In the genomic region with DNA sequence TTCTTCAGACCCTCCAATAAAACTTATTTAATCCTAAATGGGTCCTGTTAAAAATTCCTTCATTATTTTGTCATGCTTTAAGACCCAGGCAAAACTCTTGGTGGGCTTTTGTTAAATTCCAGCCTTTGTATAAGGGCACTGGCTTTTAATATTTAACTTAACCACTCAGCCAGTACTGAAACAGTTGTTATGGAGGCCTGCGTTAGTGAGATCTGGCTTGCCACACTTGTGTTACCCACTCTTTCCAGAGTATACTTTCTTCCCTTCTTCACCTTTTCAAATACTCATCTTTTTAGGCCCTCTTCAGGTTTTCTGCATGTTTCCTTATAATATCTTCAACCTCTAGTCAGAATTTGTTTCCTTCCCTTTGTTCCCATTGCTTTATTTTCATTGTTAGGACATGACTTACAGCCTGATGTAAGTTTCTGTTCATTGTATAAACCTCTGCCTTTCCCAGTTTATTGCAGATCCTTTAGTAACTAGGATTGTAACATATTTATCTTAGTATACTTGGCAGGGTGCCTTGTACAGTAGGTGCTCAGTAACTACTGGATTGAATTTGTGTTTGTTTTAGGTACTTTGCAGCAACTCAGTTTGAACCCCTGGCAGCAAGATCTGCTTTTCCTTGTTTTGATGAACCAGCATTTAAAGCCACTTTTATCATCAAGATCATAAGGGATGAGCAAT, we compare ENCODE assay signal across 1 cellular context.
TF ChIP-seq lines count a peak whose summit lies in the region.

No MANE protein-coding gene starts in this region.

TF ChIP-seq in HEK293, 187 proteins besides CTCF, POLR2A, EP300 and RAD21 (continued from another document):
- TF ChIP-seq ZNF585B (tag by site-specific recombination; IDR thresholded peaks at IDR 0.05) (no peak), ZNF580 (tag by site-specific recombination; IDR thresholded peaks at IDR 0.05) (no peak), ZNF549 (tag by site-specific recombination; IDR thresholded peaks at IDR 0.05) (peak; percentile 25; the same call in 1 of the 2 replicates), ZNF24 (tag by site-specific recombination; IDR thresholded peaks at IDR 0.05) (no peak), ZNF521 (tag by site-specific recombination; IDR thresholded peaks at IDR 0.05) (no peak), ZFP41 (tag by site-specific recombination; IDR thresholded peaks at IDR 0.05; ENCODE audit: borderline replicate concordance) (no peak), ZNF23 (tag by site-specific recombination; IDR thresholded peaks at IDR 0.05; ENCODE audit: borderline replicate concordance) (no peak), ZNF138 (tag by site-specific recombination; IDR thresholded peaks at IDR 0.05; ENCODE audit: borderline replicate concordance) (no peak), WT1 (tag by site-specific recombination; IDR thresholded peaks at IDR 0.05) (no peak), ZNF76 (tag by site-specific recombination; IDR thresholded peaks at IDR 0.05; ENCODE audit: borderline replicate concordance, low read depth) (no peak)
- TF ChIP-seq, protein P1, sequence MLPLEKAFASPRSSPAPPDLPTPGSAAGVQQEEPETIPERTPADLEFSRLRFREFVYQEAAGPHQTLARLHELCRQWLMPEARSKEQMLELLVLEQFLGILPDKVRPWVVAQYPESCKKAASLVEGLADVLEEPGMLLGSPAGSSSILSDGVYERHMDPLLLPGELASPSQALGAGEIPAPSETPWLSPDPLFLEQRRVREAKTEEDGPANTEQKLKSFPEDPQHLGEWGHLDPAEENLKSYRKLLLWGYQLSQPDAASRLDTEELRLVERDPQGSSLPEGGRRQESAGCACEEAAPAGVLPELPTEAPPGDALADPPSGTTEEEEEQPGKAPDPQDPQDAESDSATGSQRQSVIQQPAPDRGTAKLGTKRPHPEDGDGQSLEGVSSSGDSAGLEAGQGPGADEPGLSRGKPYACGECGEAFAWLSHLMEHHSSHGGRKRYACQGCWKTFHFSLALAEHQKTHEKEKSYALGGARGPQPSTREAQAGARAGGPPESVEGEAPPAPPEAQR (tag by site-specific recombination; IDR thresholded peaks at IDR 0.05): no peak
